Comparison of ENCODE assay signal across 1 cellular context in genomic region chr1:28744184-28744583, GRCh38.
TF ChIP-seq lines count a peak whose summit lies in the region.

No MANE protein-coding gene starts in this region.

TF ChIP-seq in GM12878, 131 proteins besides CTCF, POLR2A, EP300 and RAD21 (continued from another document):
- TF ChIP-seq CUX1 (IDR thresholded peaks at IDR 0.05; ENCODE audit: insufficient replicate concordance, low read depth, low read length), result no peak
- no peak for TF ChIP-seq TCF7 (IDR thresholded peaks at IDR 0.05; ENCODE audit: borderline replicate concordance)
- no peak for TF ChIP-seq YY1 (IDR thresholded peaks at IDR 0.05; ENCODE audit: low read depth, low read length)
- no peak for TF ChIP-seq TARDBP (IDR thresholded peaks at IDR 0.05; ENCODE audit: borderline replicate concordance)
- no peak for TF ChIP-seq WRNIP1 (IDR thresholded peaks at IDR 0.05; ENCODE audit: borderline replicate concordance, low read depth, low read length)
- TF ChIP-seq NRF1 (conservative IDR thresholded peaks at IDR 0.05; ENCODE audit: low read depth, low read length), result no peak
- no peak for TF ChIP-seq ZNF207 (IDR thresholded peaks at IDR 0.05; ENCODE audit: borderline replicate concordance)
- no peak for TF ChIP-seq GABPA (IDR thresholded peaks at IDR 0.05; ENCODE audit: low read depth)
- peak; percentile 91 for TF ChIP-seq MLLT1 (IDR thresholded peaks at IDR 0.05)
- TF ChIP-seq RUNX3 (IDR thresholded peaks at IDR 0.05; ENCODE audit: low read length), result peak; percentile 89
- TF ChIP-seq ESRRA (IDR thresholded peaks at IDR 0.05; ENCODE audit: low read length), result no peak
- no peak for TF ChIP-seq ZBTB11 (CRISPR knock-in tag; IDR thresholded peaks at IDR 0.05)
- TF ChIP-seq, protein P1, sequence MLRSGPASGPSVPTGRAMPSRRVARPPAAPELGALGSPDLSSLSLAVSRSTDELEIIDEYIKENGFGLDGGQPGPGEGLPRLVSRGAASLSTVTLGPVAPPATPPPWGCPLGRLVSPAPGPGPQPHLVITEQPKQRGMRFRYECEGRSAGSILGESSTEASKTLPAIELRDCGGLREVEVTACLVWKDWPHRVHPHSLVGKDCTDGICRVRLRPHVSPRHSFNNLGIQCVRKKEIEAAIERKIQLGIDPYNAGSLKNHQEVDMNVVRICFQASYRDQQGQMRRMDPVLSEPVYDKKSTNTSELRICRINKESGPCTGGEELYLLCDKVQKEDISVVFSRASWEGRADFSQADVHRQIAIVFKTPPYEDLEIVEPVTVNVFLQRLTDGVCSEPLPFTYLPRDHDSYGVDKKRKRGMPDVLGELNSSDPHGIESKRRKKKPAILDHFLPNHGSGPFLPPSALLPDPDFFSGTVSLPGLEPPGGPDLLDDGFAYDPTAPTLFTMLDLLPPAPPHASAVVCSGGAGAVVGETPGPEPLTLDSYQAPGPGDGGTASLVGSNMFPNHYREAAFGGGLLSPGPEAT (IDR thresholded peaks at IDR 0.05; ENCODE audit: low read depth), result no peak
- TF ChIP-seq ATF7 (IDR thresholded peaks at IDR 0.05; ENCODE audit: low read depth), result peak; percentile 49; the same call in 1 of the 2 replicates
- TF ChIP-seq IRF4 (IDR thresholded peaks at IDR 0.05; ENCODE audit: low read depth, low read length), result 0 out of 2 replicates have a peak, but pooled peaks have one; percentile 35
- no peak for TF ChIP-seq FOXM1 (IDR thresholded peaks at IDR 0.05; ENCODE audit: low read depth, low read length)
- peak; percentile 52; the same call in 1 of the 2 replicates for TF ChIP-seq CREB1 (IDR thresholded peaks at IDR 0.05; ENCODE audit: low read depth)
- no peak for TF ChIP-seq TBL1XR1 (IDR thresholded peaks at IDR 0.05; ENCODE audit: low read depth, low read length)
- TF ChIP-seq BCL11A (IDR thresholded peaks at IDR 0.05; ENCODE audit: low read depth, low read length), result 0 out of 2 replicates have a peak, but pooled peaks have one; percentile 11
